11 cellular contexts compared by ENCODE assay signal in the genomic region with DNA sequence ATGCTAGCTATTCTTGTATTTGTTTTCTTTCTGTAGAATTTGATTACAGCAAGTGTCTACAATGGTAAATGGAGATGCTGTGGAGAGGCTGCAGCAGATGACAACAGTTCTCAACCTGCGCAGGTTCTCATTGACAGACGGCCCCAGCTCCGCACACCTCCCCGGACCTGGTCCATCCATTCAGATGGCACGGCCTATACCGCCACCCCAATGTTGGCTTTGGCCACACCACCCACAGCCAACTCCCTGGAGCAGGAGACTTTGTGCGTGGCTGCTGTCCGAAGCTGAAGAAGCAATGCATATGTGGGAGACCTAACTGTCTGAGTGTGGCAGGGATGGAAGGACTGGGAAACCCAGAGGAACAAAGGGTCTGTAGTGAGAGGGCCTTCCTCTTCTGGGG.
"Had no signal": no experiment of that assay in that cellular context is flagged by ENCODE, and none has a peak within 500 bp of the region (broad histone marks: within the 10 kb centered on the region; RNA-seq: fewer than 3 reads in every experiment).

No MANE protein-coding gene starts in this region.

- FAIRE-seq: H1, H54 had no signal

- ATAC-seq: GM23338, HCT116 had no signal

- H3K4me2 ChIP-seq: GM23338 had no signal

- H3K9me3 Mint-ChIP-seq: H9 had no signal

- H3K27ac Mint-ChIP-seq: GM23338, HFFc6 had no signal

- H2AFZ ChIP-seq: GM23248, GM23338 had no signal

- H3K4me1 Mint-ChIP-seq: GM23338 had no signal

- H3K4me3 Mint-ChIP-seq: GM23338, H9, HFFc6 had no signal

- H3K4me1 ChIP-seq: HAP-1 had no signal

- H3K9ac ChIP-seq: GM23248 had no signal

- H3K9me3 ChIP-seq: HAP-1 had no signal

- DNase-seq: GM23248, GOT3, H7, H9, HCEC 1CT, HFFc6 had no signal

- H3K27ac ChIP-seq: GM23248 had no signal

- H3K36me3 ChIP-seq: HAP-1 had no signal

- H3K4me3 ChIP-seq: GM23248, GM23338, HAP-1 had no signal
